ENCODE assay signal across 15 cellular contexts in genomic region chr5:34673463-34674125, GRCh38. TPM values are rescaled to one million over a fixed set of nuclear protein-coding genes. Genes with fewer than 3 reads are reported as not detected.
DNase-seq lines count a peak whose midpoint lies in the region; ATAC-seq and TF ChIP-seq lines count a peak whose summit lies in the region.
"Had no signal": no experiment of that assay in that cellular context is flagged by ENCODE, and none has a peak within 500 bp of the region (broad histone marks: within the 10 kb centered on the region; RNA-seq: fewer than 3 reads in every experiment).

No MANE protein-coding gene starts in this region.

- no peak overlapping the region for H3K23ac ChIP-seq in trophoblast cell (ENCODE audit: low read length)

- H4K91ac ChIP-seq in trophoblast cell (ENCODE audit: low read depth, low read length) = no peak overlapping the region

- peaks cover 22% of the 10 kb centered on the region for H3K79me2 ChIP-seq in trophoblast cell (ENCODE audit: control insufficient read depth, insufficient read depth, low read length, poor library complexity)

- H3K27ac ChIP-seq in right atrium auricular region (peak overlapping the region; percentile 50 to 54), epithelial cell of prostate (peak overlapping the region; percentile 92), trophoblast cell (ENCODE audit: low read depth, low read length) (no peak overlapping the region), aorta (ENCODE audit: low read depth in 1 of 2, low read length in 2 of 2) (peak overlapping the region; percentile 89 to 92)
- H3K27ac ChIP-seq: pancreas, suprapubic skin had no signal

- H3K4ac ChIP-seq in trophoblast cell (ENCODE audit: low read depth, low read length) = peak overlapping the region; percentile 84

- no peak overlapping the region for H4K12ac ChIP-seq in trophoblast cell (ENCODE audit: low read depth, low read length)

- no peak overlapping the region for H3K14ac ChIP-seq in trophoblast cell (ENCODE audit: low read length)

- peak overlapping the region; percentile 20 for H2BK12ac ChIP-seq in trophoblast cell (ENCODE audit: low read length)

- ATAC-seq in left ventricle myocardium superior = no peak
- peak; percentile 26 for ATAC-seq in aorta (ENCODE audit: low FRiP score)
- ATAC-seq in HG03442 (IDR thresholded peaks at IDR 0.05; ENCODE audit: unreplicated experiment) = no peak
- ATAC-seq: effector memory CD8-positive, alpha-beta T cell; mucosa of descending colon had no signal

- H3K9me3 ChIP-seq in right atrium auricular region = no peaks in the 10 kb centered on the region
- no peaks in the 10 kb centered on the region for H3K9me3 ChIP-seq in trophoblast cell (ENCODE audit: insufficient read depth, low read depth, low read length)
- H3K9me3 ChIP-seq in aorta (ENCODE audit: control insufficient read depth, low read length) = no peaks in the 10 kb centered on the region
- H3K9me3 ChIP-seq: mucosa of descending colon, pancreas, suprapubic skin had no signal

- H3K4me1 ChIP-seq in right atrium auricular region (peaks cover 0 to 22% of the 10 kb centered on the region in 2 donors), trophoblast cell (ENCODE audit: control insufficient read depth in 1 of 2, insufficient read depth in 2 of 2, low read length in 2 of 2) (peaks cover 7 to 12% of the 10 kb centered on the region in 2 experiments), aorta (ENCODE audit: control insufficient read depth in 1 of 2, insufficient read depth in 2 of 2, low read length in 2 of 2) (peaks cover 12 to 18% of the 10 kb centered on the region in 2 donors)

- H3K27me3 ChIP-seq in right atrium auricular region (no peaks in the 10 kb centered on the region), trophoblast cell (ENCODE audit: insufficient read depth, low read length) (no peaks in the 10 kb centered on the region), aorta (ENCODE audit: control insufficient read depth in 1 of 2, insufficient read depth in 2 of 2, low read length in 1 of 2) (no peaks in the 10 kb centered on the region)
- H3K27me3 ChIP-seq: pancreas, suprapubic skin had no signal

- peak overlapping the region; percentile 77 for H3K18ac ChIP-seq in trophoblast cell (ENCODE audit: low read length)

- H2BK120ac ChIP-seq in trophoblast cell (ENCODE audit: insufficient read depth, low read length, poor library complexity) = no peak overlapping the region

- intact Hi-C loops in left ventricle myocardium superior (cut with micrococcal nuclease) = no loop called here
- intact Hi-C loops in aorta (cut with DNase I) = no loop called here

- no CpG with 5 or more reads among the region's 4 CpGs for WGBS in trophoblast cell (ENCODE audit: extremely low coverage, insufficient coverage, insufficient read length)
- 47 to 59% methylated on average over 4 of the region's 4 CpGs for WGBS in aorta, 2 donors

- H3K36me3 ChIP-seq in right atrium auricular region (no peaks in the 10 kb centered on the region), trophoblast cell (ENCODE audit: control insufficient read depth in 1 of 2, insufficient read depth in 2 of 2, low read length in 2 of 2) (peaks cover 7 to 9% of the 10 kb centered on the region in 2 experiments), aorta (ENCODE audit: control insufficient read depth in 1 of 2, insufficient read depth in 2 of 2, low read length in 1 of 2) (no peaks in the 10 kb centered on the region)
- H3K36me3 ChIP-seq: pancreas, suprapubic skin had no signal

- TF ChIP-seq CTCF in right atrium auricular region (IDR thresholded peaks at IDR 0.05) = no peak

- H3K4me3 ChIP-seq in right atrium auricular region (no peak overlapping the region), trophoblast cell (ENCODE audit: low read depth, low read length) (no peak overlapping the region), aorta (ENCODE audit: low read length in 2 of 2) (no peak overlapping the region)
- H3K4me3 ChIP-seq: mucosa of descending colon, pancreas, suprapubic skin had no signal

- no peak overlapping the region for H2AFZ ChIP-seq in trophoblast cell (ENCODE audit: insufficient read depth, low read length, poor library complexity)

- no peaks in the 10 kb centered on the region for H3K79me1 ChIP-seq in trophoblast cell (ENCODE audit: low read length)

- H3K4me2 ChIP-seq in trophoblast cell (ENCODE audit: low read length) = no peak overlapping the region

- H3K9ac ChIP-seq in trophoblast cell (ENCODE audit: low read length) = no peak overlapping the region

- no peak for DNase-seq in right atrium auricular region (ENCODE audit: low spot score)
- DNase-seq in left ventricle myocardium superior = no peak
- DNase-seq in epithelial cell of prostate (ENCODE audit: low read depth, low spot score) = no peak
- no peak for DNase-seq in trophoblast cell
- DNase-seq in aorta = no peak
- DNase-seq in GOT3 (lab: John Stamatoyannopoulos, UW) = no peak
- no peak for DNase-seq in DMS153 (lab: John Stamatoyannopoulos, UW)
- DNase-seq: ACHN; activated naive CD4-positive, alpha-beta T cell treated with anti-CD3 and anti-CD28 coated beads, Interleukin-2, amount 10 ng/mL, durations not matched to agents 7 days and 5 days; effector memory CD8-positive, alpha-beta T cell; mucosa of descending colon; pancreas; stimulated activated CD4-positive, alpha-beta T cell treated with anti-CD3 and anti-CD28 coated beads, Interleukin-15, amount 100 ng/mL, for 24 hours had no signal

- peak overlapping the region; percentile 4 for H2BK5ac ChIP-seq in trophoblast cell (ENCODE audit: low read depth, low read length, poor library complexity)

- no peak overlapping the region for H2AK5ac ChIP-seq in trophoblast cell (ENCODE audit: low read length)

- H4K8ac ChIP-seq in trophoblast cell (ENCODE audit: low read depth, low read length) = no peak overlapping the region

RNA-seq across cellular contexts. Expression of gene RAI14, which starts 17.5 kb away (rescaled TPM):
- total RNA-seq in right atrium auricular region (10 to 100 TPM; 14.0 to 21.3 TPM), left ventricle myocardium superior (7.1 TPM), aorta (100 to 1,000 TPM in 1 of 2 donors, 10 to 100 TPM in 1; 99.8 to 214 TPM)
- polyA plus RNA-seq in trophoblast cell (2013) = 251 and 256 TPM in 2 replicates
- 10 to 100 TPM; 19.4 to 46.3 TPM for polyA plus RNA-seq in aorta

Comparison
In these comparisons a context has a peak if more than half of its experiments do, and no peak if none do; other contexts are left out.
1. RNA of gene RAI14, which starts 17.5 kb away (total RNA-seq): 99.8 to 214 TPM in aorta; 14.0 to 21.3 TPM in right atrium auricular region and 7.1 TPM in left ventricle myocardium superior (single experiment); every median in the first group is over 4 times any median in the second.